In genomic region chr12:91896725-91897515, GRCh38 we compare ENCODE assay signal across 1 cellular context.
TF ChIP-seq lines count a peak whose summit lies in the region.

No MANE protein-coding gene starts in this region.

TF ChIP-seq in H1, 55 proteins besides CTCF, POLR2A, EP300 and RAD21:
- TF ChIP-seq RBBP5 (IDR thresholded peaks at IDR 0.05; ENCODE audit: borderline replicate concordance, low read depth, low read length) (no peak), POLR2AphosphoS5 (IDR thresholded peaks at IDR 0.05; ENCODE audit: low read depth, low read length) (no peak), JUND (IDR thresholded peaks at IDR 0.05; ENCODE audit: low read length) (no peak)
